10 cellular contexts compared by ENCODE assay signal in genomic region chr2:153506499-153506898, GRCh38. TPM values are rescaled to one million over a fixed set of nuclear protein-coding genes. Genes with fewer than 3 reads are reported as not detected.
"Had no signal": no experiment of that assay in that cellular context is flagged by ENCODE, and none has a peak within 500 bp of the region (broad histone marks: within the 10 kb centered on the region; RNA-seq: fewer than 3 reads in every experiment).

No MANE protein-coding gene starts in this region.

RNA-seq across cellular contexts. Expression of gene RPRM, which starts 27.9 kb away (rescaled TPM):
- total RNA-seq: activated B cell treated with CpG ODN at 0.5 μM for 24 hours; activated CD4-positive, alpha-beta memory T cell treated with anti-CD3 and anti-CD28 coated beads for 36 hours; activated CD4-positive, alpha-beta memory T cell treated with anti-CD3 and anti-CD28 coated beads, Interleukin-2, amount 10 ng/mL, durations not matched to agents 7 days and 5 days; activated CD4-positive, alpha-beta T cell treated with anti-CD3 and anti-CD28 coated beads for 36 hours; activated CD4-positive, alpha-beta T cell treated with anti-CD3 and anti-CD28 coated beads, Interleukin-2, amount 10 ng/mL, durations not matched to agents 24 days and 14 days; activated CD4-positive, alpha-beta T cell treated with anti-CD3 and anti-CD28 coated beads, Interleukin-2, amount 10 ng/mL, durations not matched to agents 7 days and 5 days; activated CD8-positive, alpha-beta memory T cell treated with anti-CD3 and anti-CD28 coated beads for 36 hours; activated CD8-positive, alpha-beta memory T cell treated with anti-CD3 and anti-CD28 coated beads, Interleukin-2, amount 10 ng/mL, durations not matched to agents 7 days and 5 days; T-helper 17 cell; T-helper 2 cell treated with Interferon-gamma antibody and Interleukin-4, amounts not matched to agents 100 ng/mL and 5 ng/mL, for 36 hours had no signal
